9 cellular contexts compared by ENCODE assay signal in the genomic region with DNA sequence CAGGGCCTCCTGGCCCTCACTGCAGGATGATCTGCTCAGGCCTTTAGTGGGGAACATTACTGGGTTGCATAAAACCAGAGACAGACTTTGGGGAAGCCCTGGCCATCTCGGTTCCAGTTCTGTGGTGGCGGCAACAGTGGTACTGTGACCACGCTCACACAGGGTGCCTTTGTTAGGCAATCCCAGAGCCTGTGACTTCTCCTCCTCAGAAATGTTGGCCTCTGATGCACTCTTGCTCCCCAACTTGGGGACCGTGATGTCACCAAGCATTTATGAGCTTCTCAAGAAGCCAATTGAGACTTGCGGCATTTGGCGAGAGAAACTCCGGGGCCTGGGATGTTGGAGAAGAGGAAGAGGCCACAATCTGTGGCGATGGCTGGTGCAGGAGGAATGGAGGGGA.
DNase-seq lines count a peak whose midpoint lies in the region; ATAC-seq and TF ChIP-seq lines count a peak whose summit lies in the region.
"Had no signal": no experiment of that assay in that cellular context is flagged by ENCODE, and none has a peak within 500 bp of the region (broad histone marks: within the 10 kb centered on the region; RNA-seq: fewer than 3 reads in every experiment).

No MANE protein-coding gene starts in this region.

- H3K9ac ChIP-seq in GM23248 = peak overlapping the region; percentile 69
- H3K9ac ChIP-seq in liver (ENCODE audit: low read depth in 1 of 2, low read length in 2 of 2) = no peak overlapping the region
- H3K9ac ChIP-seq in Karpas-422 (ENCODE audit: low read length) = no peak overlapping the region

- H3K27me3 ChIP-seq in GM23248 (replicated peaks; ENCODE audit: insufficient read depth) (no peaks in the 10 kb centered on the region), ascending aorta (no peaks in the 10 kb centered on the region), liver (ENCODE audit: control insufficient read depth in 4 of 4, insufficient read depth in 4 of 4, low read length in 3 of 4) (peaks cover 0 to 2% (median 0%) of the 10 kb centered on the region in 4 donors), spleen (replicated peaks in 1 of 7) (no peaks in the 10 kb centered on the region), Karpas-422 (ENCODE audit: low read length) (no peaks in the 10 kb centered on the region)

- H2AFZ ChIP-seq in GM23248 (peak overlapping the region; percentile 54), Karpas-422 (ENCODE audit: low read length) (no peak overlapping the region)

- in situ Hi-C loops in GM23248 (cut with MboI) = no loop called here

- H3K36me3 ChIP-seq in GM23248 (ENCODE audit: low read depth) (no peaks in the 10 kb centered on the region), ascending aorta (no peaks in the 10 kb centered on the region), liver (ENCODE audit: control insufficient read depth in 4 of 4, insufficient read depth in 3 of 4, low read depth in 1 of 4, low read length in 3 of 4) (no peaks in the 10 kb centered on the region), spleen (no peaks in the 10 kb centered on the region), Karpas-422 (ENCODE audit: insufficient read depth, low read length) (no peaks in the 10 kb centered on the region)

- H3F3A ChIP-seq in GM23248 (ENCODE audit: insufficient read depth) = peaks cover 11% of the 10 kb centered on the region

- H3K9me2 ChIP-seq in GM23248 (ENCODE audit: insufficient read depth) = no peaks in the 10 kb centered on the region
- H3K9me2 ChIP-seq in Karpas-422 (replicated peaks; ENCODE audit: insufficient read depth, low read length) = no peaks in the 10 kb centered on the region

- H4K20me1 ChIP-seq in GM23248 (ENCODE audit: insufficient read depth) (no peaks in the 10 kb centered on the region), Karpas-422 (ENCODE audit: insufficient read depth, low read depth, low read length) (no peaks in the 10 kb centered on the region)

- H3K27ac ChIP-seq in GM23248 (peak overlapping the region; percentile 83), ascending aorta (peak overlapping the region; percentile 90 to 91), liver (ENCODE audit: low read depth in 1 of 2, low read length in 2 of 2) (peak overlapping the region; percentile 10 to 36), spleen (peak overlapping the region in 7 of 8 donors; percentile 43 to 70 (median 58)), Karpas-422 (ENCODE audit: low read length) (no peak overlapping the region)

- no peaks in the 10 kb centered on the region for H3K9me3 ChIP-seq in GM23248 (ENCODE audit: low read depth)
- no peaks in the 10 kb centered on the region for H3K9me3 ChIP-seq in ascending aorta
- H3K9me3 ChIP-seq in liver (ENCODE audit: control insufficient read depth in 4 of 4, low read length in 3 of 4) = no peaks in the 10 kb centered on the region
- H3K9me3 ChIP-seq in spleen = no peaks in the 10 kb centered on the region
- H3K9me3 ChIP-seq in Karpas-422 (ENCODE audit: low read length) = no peaks in the 10 kb centered on the region

- H3K4me1 ChIP-seq in GM23248 (ENCODE audit: insufficient read depth) (peaks cover 38% of the 10 kb centered on the region), ascending aorta (peaks cover 22 to 55% of the 10 kb centered on the region in 2 donors), liver (ENCODE audit: control insufficient read depth in 4 of 4, insufficient read depth in 4 of 4, low read length in 3 of 4) (peaks cover 0 to 11% (median 3%) of the 10 kb centered on the region in 4 donors), spleen (peaks cover 0 to 34% (median 8%) of the 10 kb centered on the region in 6 donors), Karpas-422 (ENCODE audit: low read length) (no peaks in the 10 kb centered on the region)

- H3K4me2 ChIP-seq in GM23248 (ENCODE audit: unreplicated experiment) (peak overlapping the region; percentile 71), Karpas-422 (ENCODE audit: low read depth, low read length, poor library complexity, severe bottlenecking) (no peak overlapping the region)

- H3K4me3 ChIP-seq in GM23248 = peak overlapping the region; percentile 21; the same call in 1 of the 2 replicates
- H3K4me3 ChIP-seq in ascending aorta = peak overlapping the region in 1 of 2 donors; percentile 33
- no peak overlapping the region for H3K4me3 ChIP-seq in liver (ENCODE audit: low read depth in 1 of 3, low read length in 3 of 3)
- H3K4me3 ChIP-seq in spleen = no peak overlapping the region
- H3K4me3 ChIP-seq in Karpas-422 (ENCODE audit: low read length) = no peak overlapping the region

- no peak for TF ChIP-seq POLR2A in spleen (IDR thresholded peaks at IDR 0.05)

- peak; percentile 60 for DNase-seq in GM23248
- DNase-seq in ascending aorta (ENCODE audit: low spot score in 2 of 2) = peak in 1 of 2 donors; percentile 84
- no peak for DNase-seq in spleen
- no peak for DNase-seq in activated CD4-positive, CD25-positive, alpha-beta regulatory T cell treated with anti-CD3 and anti-CD28 coated beads, Interleukin-2, amount 50 U/mL, for 72 hours
- DNase-seq in Karpas-422 = no peak
- no peak for DNase-seq in retina
- DNase-seq: NCI-H1105 treated with DMSO at 0.1 percent for 48 hours had no signal

- 22 to 24% methylated on average over 8 of the region's 8 CpGs for WGBS in GM23248 (ENCODE audit: low coverage in 1 of 2, low lambda C conversion rate in 2 of 2, missing lambda C conversion rate in 2 of 2), 2 experiments
- WGBS in liver = 82% methylated on average over 8 of the region's 8 CpGs
- 68 to 83% (median 70%) methylated on average over 6 to 8 of the region's 8 CpGs for WGBS in spleen, 5 donors

- no peaks in the 10 kb centered on the region for H3K79me2 ChIP-seq in GM23248 (ENCODE audit: insufficient read depth)
- no peaks in the 10 kb centered on the region for H3K79me2 ChIP-seq in Karpas-422 (ENCODE audit: low read length)

- no peak for ATAC-seq in HG03432 (IDR thresholded peaks at IDR 0.05; ENCODE audit: unreplicated experiment)

- intact Hi-C loops in ascending aorta (cut with DNase I) = loop anchor here (1.0 to 5.0 kb wide), 5 partner anchors 22 to 117 kb away; no protein-coding TSS in a partner anchor
- intact Hi-C loops in spleen (cut with DNase I; ENCODE audit: low total_unique reads) = no loop called here

- TF ChIP-seq CTCF in ascending aorta (IDR thresholded peaks at IDR 0.05) (no peak), liver (IDR thresholded peaks at IDR 0.05; ENCODE audit: low read depth, low read length, missing input control) (no peak), spleen (IDR thresholded peaks at IDR 0.05 in 8 of 11, conservative IDR thresholded peaks at IDR 0.05 in 3 of 11) (no peak)

- TF ChIP-seq RAD21 in liver (IDR thresholded peaks at IDR 0.05) = no peak

TF ChIP-seq in liver, 16 proteins besides CTCF, POLR2A, EP300 and RAD21 (continues in another document):
- no peak for TF ChIP-seq NR2F2 (IDR thresholded peaks at IDR 0.05)
- TF ChIP-seq TAF1 (conservative IDR thresholded peaks at IDR 0.05) = no peak
- TF ChIP-seq GABPA (IDR thresholded peaks at IDR 0.05 in 1 of 2, conservative IDR thresholded peaks at IDR 0.05 in 1 of 2) = no peak
- TF ChIP-seq, protein P1, sequence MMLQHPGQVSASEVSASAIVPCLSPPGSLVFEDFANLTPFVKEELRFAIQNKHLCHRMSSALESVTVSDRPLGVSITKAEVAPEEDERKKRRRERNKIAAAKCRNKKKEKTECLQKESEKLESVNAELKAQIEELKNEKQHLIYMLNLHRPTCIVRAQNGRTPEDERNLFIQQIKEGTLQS (IDR thresholded peaks at IDR 0.05) = no peak
- TF ChIP-seq SP1 (IDR thresholded peaks at IDR 0.05) = no peak
- TF ChIP-seq FOXA2 (IDR thresholded peaks at IDR 0.05) = no peak
- TF ChIP-seq FOXA1 (IDR thresholded peaks at IDR 0.05) = no peak
- TF ChIP-seq, protein P2, sequence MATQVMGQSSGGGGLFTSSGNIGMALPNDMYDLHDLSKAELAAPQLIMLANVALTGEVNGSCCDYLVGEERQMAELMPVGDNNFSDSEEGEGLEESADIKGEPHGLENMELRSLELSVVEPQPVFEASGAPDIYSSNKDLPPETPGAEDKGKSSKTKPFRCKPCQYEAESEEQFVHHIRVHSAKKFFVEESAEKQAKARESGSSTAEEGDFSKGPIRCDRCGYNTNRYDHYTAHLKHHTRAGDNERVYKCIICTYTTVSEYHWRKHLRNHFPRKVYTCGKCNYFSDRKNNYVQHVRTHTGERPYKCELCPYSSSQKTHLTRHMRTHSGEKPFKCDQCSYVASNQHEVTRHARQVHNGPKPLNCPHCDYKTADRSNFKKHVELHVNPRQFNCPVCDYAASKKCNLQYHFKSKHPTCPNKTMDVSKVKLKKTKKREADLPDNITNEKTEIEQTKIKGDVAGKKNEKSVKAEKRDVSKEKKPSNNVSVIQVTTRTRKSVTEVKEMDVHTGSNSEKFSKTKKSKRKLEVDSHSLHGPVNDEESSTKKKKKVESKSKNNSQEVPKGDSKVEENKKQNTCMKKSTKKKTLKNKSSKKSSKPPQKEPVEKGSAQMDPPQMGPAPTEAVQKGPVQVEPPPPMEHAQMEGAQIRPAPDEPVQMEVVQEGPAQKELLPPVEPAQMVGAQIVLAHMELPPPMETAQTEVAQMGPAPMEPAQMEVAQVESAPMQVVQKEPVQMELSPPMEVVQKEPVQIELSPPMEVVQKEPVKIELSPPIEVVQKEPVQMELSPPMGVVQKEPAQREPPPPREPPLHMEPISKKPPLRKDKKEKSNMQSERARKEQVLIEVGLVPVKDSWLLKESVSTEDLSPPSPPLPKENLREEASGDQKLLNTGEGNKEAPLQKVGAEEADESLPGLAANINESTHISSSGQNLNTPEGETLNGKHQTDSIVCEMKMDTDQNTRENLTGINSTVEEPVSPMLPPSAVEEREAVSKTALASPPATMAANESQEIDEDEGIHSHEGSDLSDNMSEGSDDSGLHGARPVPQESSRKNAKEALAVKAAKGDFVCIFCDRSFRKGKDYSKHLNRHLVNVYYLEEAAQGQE (IDR thresholded peaks at IDR 0.05) = no peak
- no peak for TF ChIP-seq JUND (IDR thresholded peaks at IDR 0.05)
- TF ChIP-seq, protein P3, sequence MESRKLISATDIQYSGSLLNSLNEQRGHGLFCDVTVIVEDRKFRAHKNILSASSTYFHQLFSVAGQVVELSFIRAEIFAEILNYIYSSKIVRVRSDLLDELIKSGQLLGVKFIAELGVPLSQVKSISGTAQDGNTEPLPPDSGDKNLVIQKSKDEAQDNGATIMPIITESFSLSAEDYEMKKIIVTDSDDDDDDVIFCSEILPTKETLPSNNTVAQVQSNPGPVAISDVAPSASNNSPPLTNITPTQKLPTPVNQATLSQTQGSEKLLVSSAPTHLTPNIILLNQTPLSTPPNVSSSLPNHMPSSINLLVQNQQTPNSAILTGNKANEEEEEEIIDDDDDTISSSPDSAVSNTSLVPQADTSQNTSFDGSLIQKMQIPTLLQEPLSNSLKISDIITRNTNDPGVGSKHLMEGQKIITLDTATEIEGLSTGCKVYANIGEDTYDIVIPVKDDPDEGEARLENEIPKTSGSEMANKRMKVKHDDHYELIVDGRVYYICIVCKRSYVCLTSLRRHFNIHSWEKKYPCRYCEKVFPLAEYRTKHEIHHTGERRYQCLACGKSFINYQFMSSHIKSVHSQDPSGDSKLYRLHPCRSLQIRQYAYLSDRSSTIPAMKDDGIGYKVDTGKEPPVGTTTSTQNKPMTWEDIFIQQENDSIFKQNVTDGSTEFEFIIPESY (IDR thresholded peaks at IDR 0.05) = no peak
